In genomic region chr17:15850687-15851086, GRCh38 we compare ENCODE assay signal across 7 cellular contexts.
DNase-seq lines count a peak whose midpoint lies in the region; TF ChIP-seq lines count a peak whose summit lies in the region.
"Not testable (repeated sequence)": the region's sequence is repeated elsewhere in the genome, so short reads cannot be mapped to it uniquely, and the experiment has no call there.

No MANE protein-coding gene starts in this region.

- not testable (repeated sequence) for H4K91ac ChIP-seq in mesenchymal stem cell (ENCODE audit: low read length)

- in situ Hi-C loops in GM23248 (cut with MboI): not testable (repeated sequence)

- H3K23ac ChIP-seq in mesenchymal stem cell (ENCODE audit: low read length in 2 of 2): not testable (repeated sequence)

- H3K79me1 ChIP-seq in mesenchymal stem cell (replicated peaks; ENCODE audit: low read length, poor library complexity, severe bottlenecking): not testable (repeated sequence)

- not testable (repeated sequence) for H4K8ac ChIP-seq in mesenchymal stem cell (ENCODE audit: low read length)

- not testable (repeated sequence) for H3K4ac ChIP-seq in mesenchymal stem cell (ENCODE audit: low read depth in 1 of 2, low read length in 2 of 2)

- not testable (repeated sequence) for H3K36me3 ChIP-seq in GM23248 (ENCODE audit: low read depth); mesenchymal stem cell (ENCODE audit: control insufficient read depth in 1 of 2, insufficient read depth in 2 of 2, low read depth in 1 of 2, low read length in 2 of 2)

- not testable (repeated sequence) for H2BK120ac ChIP-seq in mesenchymal stem cell (ENCODE audit: low read depth, low read length)

- H3K14ac ChIP-seq in mesenchymal stem cell (ENCODE audit: low read length in 2 of 2): not testable (repeated sequence)

- not testable (repeated sequence) for H3K9me2 ChIP-seq in GM23248 (ENCODE audit: insufficient read depth)

- H3K27ac ChIP-seq in GM23248; mesenchymal stem cell (ENCODE audit: low read length, poor library complexity, severe bottlenecking): not testable (repeated sequence)

- not testable (repeated sequence) for H3K9me3 ChIP-seq in GM23248 (ENCODE audit: low read depth); mesenchymal stem cell (ENCODE audit: control insufficient read depth, low read length)

- H3K4me3 ChIP-seq in AG09309 (ENCODE audit: control insufficient read depth, low read depth, low read length); GM23248; cardiac fibroblast (replicated peaks in 1 of 2; ENCODE audit: low read depth in 2 of 2, low read length in 2 of 2); fibroblast of mammary gland (ENCODE audit: control insufficient read depth, low read depth, low read length); mesenchymal stem cell (ENCODE audit: insufficient read depth in 1 of 2, low read depth in 1 of 2, low read length in 2 of 2): not testable (repeated sequence)

- H3K79me2 ChIP-seq in GM23248 (ENCODE audit: insufficient read depth): not testable (repeated sequence)

- not testable (repeated sequence) for H4K20me1 ChIP-seq in GM23248 (ENCODE audit: insufficient read depth)

- H3K4me2 ChIP-seq in GM23248 (ENCODE audit: unreplicated experiment); mesenchymal stem cell (ENCODE audit: low read length, poor library complexity, severe bottlenecking): not testable (repeated sequence)

- DNase-seq in AG09309 (ENCODE audit: low read depth) (peak; percentile 1), GM23248 (peak; percentile 48), NCI-H226 (peak; percentile 72), amniotic epithelial cell (ENCODE audit: low read depth) (peak; percentile 68), cardiac fibroblast (ENCODE audit: low read depth in 2 of 2) (peak; percentile 52 to 80), fibroblast of mammary gland (ENCODE audit: low read depth) (peak; percentile 4), mesenchymal stem cell (peak; percentile 53)

- not testable (repeated sequence) for H3F3A ChIP-seq in GM23248 (ENCODE audit: insufficient read depth)

- H2BK5ac ChIP-seq in mesenchymal stem cell (ENCODE audit: low read depth, low read length, poor library complexity, severe bottlenecking): not testable (repeated sequence)

- H2BK15ac ChIP-seq in mesenchymal stem cell (ENCODE audit: low read depth, poor library complexity, severe bottlenecking): not testable (repeated sequence)

- not testable (repeated sequence) for H3K27me3 ChIP-seq in GM23248 (replicated peaks; ENCODE audit: insufficient read depth); mesenchymal stem cell (ENCODE audit: control insufficient read depth in 1 of 2, insufficient read depth in 1 of 2, low read length in 2 of 2)

- 41 to 44% methylated on average over 3 of the region's 3 CpGs for WGBS in GM23248 (ENCODE audit: low coverage in 1 of 2, low lambda C conversion rate in 2 of 2, missing lambda C conversion rate in 2 of 2), 2 experiments
- no CpG with 5 or more reads among the region's 3 CpGs for WGBS in mesenchymal stem cell

- H3K9ac ChIP-seq in GM23248; mesenchymal stem cell (ENCODE audit: low read length): not testable (repeated sequence)

- TF ChIP-seq CTCF in AG09309 (IDR thresholded peaks at IDR 0.05; ENCODE audit: control insufficient read depth, insufficient read depth, low read depth, low read length, missing control alignments); cardiac fibroblast (IDR thresholded peaks at IDR 0.05; ENCODE audit: low read depth, low read length); fibroblast of mammary gland (conservative IDR thresholded peaks at IDR 0.05; ENCODE audit: control insufficient read depth, insufficient read depth, low read depth, low read length): not testable (repeated sequence)

- not testable (repeated sequence) for H2AFZ ChIP-seq in GM23248; mesenchymal stem cell (ENCODE audit: low read depth, low read length)

- H3K4me1 ChIP-seq in GM23248 (ENCODE audit: insufficient read depth); mesenchymal stem cell (ENCODE audit: control insufficient read depth, insufficient read depth, low read depth, low read length): not testable (repeated sequence)

- H2AK5ac ChIP-seq in mesenchymal stem cell (ENCODE audit: low read length, severe bottlenecking): not testable (repeated sequence)

- not testable (repeated sequence) for H3K18ac ChIP-seq in mesenchymal stem cell (ENCODE audit: low read depth in 1 of 2, low read length in 2 of 2)

- H2BK12ac ChIP-seq in mesenchymal stem cell (ENCODE audit: low read length in 2 of 2): not testable (repeated sequence)

Comparison
In these comparisons a context has a peak if more than half of its experiments do, and no peak if none do; other contexts are left out.
1. DNase-seq: peak in every context shown above with its lines; median percentile 72 in NCI-H226; 68 in amniotic epithelial cell; 66 in cardiac fibroblast; 53 in mesenchymal stem cell; 48 in GM23248; 4 in fibroblast of mammary gland; 1 in AG09309.